Comparison of ENCODE assay signal across 1 cellular context in genomic region chr5:150671509-150672236, GRCh38.
TF ChIP-seq lines count a peak whose summit lies in the region.

No MANE protein-coding gene starts in this region.

TF ChIP-seq in GM23338, 12 proteins besides CTCF, POLR2A, EP300 and RAD21 (continued from another document):
- TF ChIP-seq ZNF462 (CRISPR knock-in tag; IDR thresholded peaks at IDR 0.05), result no peak
- no peak for TF ChIP-seq EZH2phosphoT487 (IDR thresholded peaks at IDR 0.05; ENCODE audit: unreplicated experiment)
- no peak for TF ChIP-seq STAT1 (IDR thresholded peaks at IDR 0.05; ENCODE audit: unreplicated experiment)
- TF ChIP-seq JUNB (IDR thresholded peaks at IDR 0.05; ENCODE audit: unreplicated experiment), result no peak
- TF ChIP-seq ZNF114 (CRISPR knock-in tag; IDR thresholded peaks at IDR 0.05), result no peak
- no peak for TF ChIP-seq NANOG (IDR thresholded peaks at IDR 0.05; ENCODE audit: borderline replicate concordance)
- no peak; the same call in none of the 2 replicates for TF ChIP-seq POLR2AphosphoS5 (IDR thresholded peaks at IDR 0.05; ENCODE audit: low read depth)
- TF ChIP-seq REST (IDR thresholded peaks at IDR 0.05; ENCODE audit: unreplicated experiment), result no peak
- no peak for TF ChIP-seq EZH2 (IDR thresholded peaks at IDR 0.05; ENCODE audit: low read depth, unreplicated experiment)
- no peak for TF ChIP-seq CREB1 (CRISPR knock-in tag; IDR thresholded peaks at IDR 0.05; ENCODE audit: low read depth)
